Comparison of ENCODE assay signal across 10 cellular contexts in genomic region chr2:85606116-85606455, GRCh38. TPM values are rescaled to one million over a fixed set of nuclear protein-coding genes. Genes with fewer than 3 reads are reported as not detected.
A peak's percentile ranks its signal among the peaks of the same experiment; 100 is the strongest.
DNase-seq lines count a peak whose midpoint lies in the region; ATAC-seq and TF ChIP-seq lines count a peak whose summit lies in the region.
"Had no signal": no experiment of that assay in that cellular context is flagged by ENCODE, and none has a peak within 500 bp of the region (broad histone marks: within the 10 kb centered on the region; RNA-seq: fewer than 3 reads in every experiment).

No MANE protein-coding gene starts in this region.

- H3K27me3 ChIP-seq in right atrium auricular region: no peaks in the 10 kb centered on the region
- H3K27me3 ChIP-seq in left lung: no peaks in the 10 kb centered on the region
- H3K27me3 ChIP-seq in upper lobe of left lung: no peaks in the 10 kb centered on the region
- H3K27me3 ChIP-seq: tibial nerve had no signal

- H3K4me1 ChIP-seq in right atrium auricular region (peaks cover 0 to 86% of the 10 kb centered on the region in 2 donors), left lung (peaks cover 39 to 85% of the 10 kb centered on the region in 2 donors), upper lobe of left lung (peaks cover 50 to 88% (median 67%) of the 10 kb centered on the region in 4 donors)

- 40 to 70% methylated on average over 7 of the region's 7 CpGs for WGBS in upper lobe of left lung, 2 donors

- peak overlapping the region; percentile 88 to 90 for H3K27ac ChIP-seq in right atrium auricular region
- H3K27ac ChIP-seq in left lung: peak overlapping the region; percentile 73 to 83
- peak overlapping the region; percentile 87 to 92 (median 92) for H3K27ac ChIP-seq in upper lobe of left lung

- DNase-seq in right atrium auricular region (ENCODE audit: low spot score) (no peak), left cardiac atrium (no peak), left lung (no peak), upper lobe of left lung (no peak), NCI-H1930 (lab: John Stamatoyannopoulos, UW) (no peak), SKM-1 treated with dmso at 0.1 percent for 144 hours (lab: John Stamatoyannopoulos, UW; ENCODE audit: unreplicated experiment) (no peak)
- DNase-seq: activated CD8-positive, alpha-beta T cell treated with anti-CD3 and anti-CD28 coated beads, Interleukin-2, amount 10 ng/mL, durations not matched to agents 7 days and 5 days; NCI-H1048 had no signal

- TF ChIP-seq POLR2A in upper lobe of left lung (IDR thresholded peaks at IDR 0.05): no peak

- H3K4me3 ChIP-seq in right atrium auricular region (no peak overlapping the region), left lung (no peak overlapping the region), upper lobe of left lung (peak overlapping the region in 1 of 4 donors; percentile 4)
- H3K4me3 ChIP-seq: tibial nerve had no signal

- ATAC-seq in left cardiac atrium (no peak), left lung (no peak), upper lobe of left lung (ENCODE audit: low FRiP score in 2 of 2) (no peak)
- ATAC-seq: activated CD8-positive, alpha-beta T cell treated with anti-CD3 and anti-CD28 coated beads, Interleukin-2, amount 10 ng/mL, durations not matched to agents 7 days and 5 days had no signal

- TF ChIP-seq EP300 in upper lobe of left lung (IDR thresholded peaks at IDR 0.05): no peak

- peaks cover 12% of the 10 kb centered on the region for H3K36me3 ChIP-seq in right atrium auricular region
- peaks cover 0 to 25% of the 10 kb centered on the region in 2 donors for H3K36me3 ChIP-seq in left lung
- peaks cover 4 to 24% (median 14%) of the 10 kb centered on the region in 4 donors for H3K36me3 ChIP-seq in upper lobe of left lung

- TF ChIP-seq CTCF in right atrium auricular region (IDR thresholded peaks at IDR 0.05) (no peak), left lung (IDR thresholded peaks at IDR 0.05) (no peak), upper lobe of left lung (IDR thresholded peaks at IDR 0.05) (no peak)

- intact Hi-C loops in left cardiac atrium (cut with DNase I): no loop called here
- intact Hi-C loops in left lung (cut with DNase I): no loop called here

- no peaks in the 10 kb centered on the region for H3K9me3 ChIP-seq in right atrium auricular region
- H3K9me3 ChIP-seq in left lung: no peaks in the 10 kb centered on the region
- no peaks in the 10 kb centered on the region for H3K9me3 ChIP-seq in upper lobe of left lung
- H3K9me3 ChIP-seq: tibial nerve had no signal

RNA-seq across cellular contexts. Expression of gene TMEM150A, which starts 3.6 kb away (rescaled TPM):
- 10 to 100 TPM; 15.8 to 21.7 TPM for total RNA-seq in right atrium auricular region
- total RNA-seq in left cardiac atrium: 10 to 100 TPM; 12.7 to 14.9 TPM
- 10 to 100 TPM; 28.2 to 39.6 TPM for total RNA-seq in left lung
- total RNA-seq in upper lobe of left lung: 10 to 100 TPM; 18.9 to 45.8 (median 32.0) TPM

RNA-seq across cellular contexts. Expression of gene C2orf68, which starts 5.8 kb away (rescaled TPM):
- total RNA-seq in right atrium auricular region (10 to 100 TPM in 1 of 2 donors, 1 to 10 TPM in 1; 8.9 to 11.1 TPM), left cardiac atrium (10 to 100 TPM; 21.3 to 22.4 TPM), left lung (10 to 100 TPM; 37.0 to 42.5 TPM), upper lobe of left lung (10 to 100 TPM; 24.6 to 46.1 (median 34.0) TPM)

RNA-seq across cellular contexts. Expression of gene USP39, which starts 9.9 kb away (rescaled TPM):
- total RNA-seq in right atrium auricular region (10 to 100 TPM; 35.0 to 78.2 TPM), left cardiac atrium (10 to 100 TPM; 26.6 to 32.3 TPM), left lung (10 to 100 TPM; 44.5 to 45.5 TPM), upper lobe of left lung (100 to 1,000 TPM in 1 of 6 donors, 10 to 100 TPM in 5; 36.8 to 176 (median 67.3) TPM)

RNA-seq across cellular contexts. Expression of gene RNF181, which starts 10.5 kb away (rescaled TPM):
- total RNA-seq in right atrium auricular region (100 to 1,000 TPM; 109 to 194 TPM), left cardiac atrium (10 to 100 TPM; 86.5 to 97.1 TPM), left lung (100 to 1,000 TPM; 101 to 107 TPM), upper lobe of left lung (100 to 1,000 TPM in 4 of 6 donors, 10 to 100 TPM in 2; 81.7 to 164 (median 108) TPM)

RNA-seq across cellular contexts. Expression of gene VAMP5, which starts 21.9 kb away (rescaled TPM):
- total RNA-seq in right atrium auricular region (10 to 100 TPM; 37.2 to 61.7 TPM), left cardiac atrium (10 to 100 TPM; 84.7 to 91.4 TPM), left lung (10 to 100 TPM; 58.2 to 87.7 TPM), upper lobe of left lung (100 to 1,000 TPM in 1 of 6 donors, 10 to 100 TPM in 5; 20.5 to 105 (median 44.0) TPM)
- total RNA-seq: HT1080 had no signal
